8 cellular contexts compared by ENCODE assay signal in genomic region chr2:48420512-48421197, GRCh38. TPM values are rescaled to one million over a fixed set of nuclear protein-coding genes. Genes with fewer than 3 reads are reported as not detected.
DNase-seq lines count a peak whose midpoint lies in the region; ATAC-seq and TF ChIP-seq lines count a peak whose summit lies in the region.

No MANE protein-coding gene starts in this region.

- intact Hi-C loops in left ventricle myocardium superior (cut with micrococcal nuclease) = no loop called here

- ATAC-seq in HG02970 (IDR thresholded peaks at IDR 0.05; ENCODE audit: low FRiP score, unreplicated experiment) = peak; percentile 68
- ATAC-seq in left ventricle myocardium superior = peak; percentile 93

- peak overlapping the region; percentile 46 for H3K27ac ChIP-seq in angular gyrus (ENCODE audit: low read depth, low read length)

- DNase-seq in GM13977 (ENCODE audit: low spot score) = peak; percentile 83
- DNase-seq in NCI-H187 treated with DMSO at 0.1 percent for 48 hours (lab: John Stamatoyannopoulos, UW) = peak; percentile 62
- DNase-seq in T-helper 2 cell = peak; percentile 75 to 94 (median 86)
- peak; percentile 90 for DNase-seq in left ventricle myocardium superior
- peak; percentile 91 for DNase-seq in retina
- DNase-seq in cortex of kidney (lab: John Stamatoyannopoulos, UW) = no peak

- in situ Hi-C loops in GM13977 (cut with MboI; ENCODE audit: low pct_unique_long_range_greater_than_20kb, low sequenced_read_pairs, unreplicated experiment) = loop anchor here (25.0 kb wide), 1 partner anchor 558 kb away; no protein-coding TSS in a partner anchor

- peak; percentile 91 for TF ChIP-seq CTCF in GM13977 (IDR thresholded peaks at IDR 0.05; ENCODE audit: extremely low read depth, insufficient read depth, missing control alignments)

RNA-seq across cellular contexts. Expression of gene PPP1R21, which starts 19.9 kb away (rescaled TPM):
- total RNA-seq in left ventricle myocardium superior = 9.9 TPM
